In genomic region chr2:2520396-2520795, GRCh38 we compare ENCODE assay signal across 18 cellular contexts.
DNase-seq lines count a peak whose midpoint lies in the region; ATAC-seq and TF ChIP-seq lines count a peak whose summit lies in the region.
"Had no signal": no experiment of that assay in that cellular context is flagged by ENCODE, and none has a peak within 500 bp of the region (broad histone marks: within the 10 kb centered on the region; RNA-seq: fewer than 3 reads in every experiment).

No MANE protein-coding gene starts in this region.

- no peaks in the 10 kb centered on the region for H3K27me3 ChIP-seq in right atrium auricular region
- H3K27me3 ChIP-seq in SK-N-SH (ENCODE audit: insufficient read depth): no peaks in the 10 kb centered on the region
- no peaks in the 10 kb centered on the region for H3K27me3 ChIP-seq in effector memory CD4-positive, alpha-beta T cell (replicated peaks; ENCODE audit: control insufficient read depth, insufficient read depth, low read length, poor library complexity, severe bottlenecking)

- H3K36me3 ChIP-seq in right atrium auricular region (no peaks in the 10 kb centered on the region), SK-N-SH (replicated peaks in 1 of 2; ENCODE audit: control insufficient read depth in 1 of 2, insufficient read depth in 2 of 2, low read length in 1 of 2) (no peaks in the 10 kb centered on the region)
- no peaks in the 10 kb centered on the region for H3K36me3 ChIP-seq in effector memory CD4-positive, alpha-beta T cell (ENCODE audit: control insufficient read depth, insufficient read depth, low read length)

- CTCF ChIA-PET in SK-N-SH (lab: Yijun Ruan, JAX): no interaction called here

- H3K4me3 ChIP-seq in right atrium auricular region (no peak overlapping the region), SK-N-SH (ENCODE audit: low read depth in 2 of 2, low read length in 1 of 2) (no peak overlapping the region)
- no peak overlapping the region for H3K4me3 ChIP-seq in effector memory CD4-positive, alpha-beta T cell (ENCODE audit: insufficient read depth, low read depth, low read length, poor library complexity, severe bottlenecking)

- H4K20me1 ChIP-seq in SK-N-SH (ENCODE audit: insufficient read depth): no peaks in the 10 kb centered on the region

- no peak for TF ChIP-seq RAD21 in SK-N-SH (IDR thresholded peaks at IDR 0.05; ENCODE audit: low read length)

- H3K4me1 ChIP-seq in right atrium auricular region (peaks cover 0 to 5% of the 10 kb centered on the region in 2 donors), SK-N-SH (ENCODE audit: control insufficient read depth in 1 of 2, insufficient read depth in 2 of 2, low read depth in 1 of 2, low read length in 1 of 2) (peaks cover 0 to 17% of the 10 kb centered on the region in 2 experiments; a peak in 1 of 4 replicates)
- H3K4me1 ChIP-seq in effector memory CD4-positive, alpha-beta T cell (ENCODE audit: control insufficient read depth, insufficient read depth, low read length, poor library complexity, severe bottlenecking): no peaks in the 10 kb centered on the region

- no peak overlapping the region for H3K4me2 ChIP-seq in SK-N-SH
- H3K4me2 ChIP-seq: KMS-11 had no signal

- no peaks in the 10 kb centered on the region for H3K79me2 ChIP-seq in SK-N-SH (ENCODE audit: insufficient read depth)

- H3K9me3 ChIP-seq in right atrium auricular region (no peaks in the 10 kb centered on the region), SK-N-SH (no peaks in the 10 kb centered on the region)
- H3K9me3 ChIP-seq in effector memory CD4-positive, alpha-beta T cell (ENCODE audit: control insufficient read depth, low read length): no peaks in the 10 kb centered on the region

- intact Hi-C loops in Right ventricle myocardium inferior (cut with DNase I): no loop called here

- H3F3A ChIP-seq in SK-N-SH (replicated peaks; ENCODE audit: insufficient read depth): no peaks in the 10 kb centered on the region

- peak overlapping the region in 3 of 5 experiments; percentile 55 to 75 (median 59) for H3K4me3 Mint-ChIP-seq in brain
- H3K4me3 Mint-ChIP-seq: CD14-positive monocyte, H9 had no signal

- no peaks in the 10 kb centered on the region for H3K36me3 Mint-ChIP-seq in brain
- H3K36me3 Mint-ChIP-seq: CD14-positive monocyte had no signal

- H3K4me1 Mint-ChIP-seq in brain: peaks cover 77% of the 10 kb centered on the region
- H3K4me1 Mint-ChIP-seq: CD14-positive monocyte had no signal

- H3K27ac ChIP-seq in right atrium auricular region: no peak overlapping the region
- H3K27ac ChIP-seq in SK-N-SH (ENCODE audit: low read depth in 2 of 2, low read length in 1 of 2): no peak overlapping the region
- H3K27ac ChIP-seq in effector memory CD4-positive, alpha-beta T cell (ENCODE audit: insufficient read depth, low read length, poor library complexity, severe bottlenecking): no peak overlapping the region
- H3K27ac ChIP-seq: HL-60, KMS-11 had no signal

- TF ChIP-seq EP300 in SK-N-SH (IDR thresholded peaks at IDR 0.05; ENCODE audit: borderline replicate concordance in 1 of 2, low read depth in 1 of 2, low read length in 1 of 2): no peak

- POLR2A ChIA-PET in SK-N-SH (lab: Yijun Ruan, JAX): no interaction called here

- 65% methylated on average over 8 of the region's 10 CpGs for WGBS in SK-N-SH (ENCODE audit: low lambda C conversion rate)

- DNase-seq in Right ventricle myocardium inferior (ENCODE audit: missing footprints) (no peak), right atrium auricular region (ENCODE audit: low spot score) (no peak), left kidney (ENCODE audit: low read depth, low spot score) (peak; percentile 58), retina (peak; percentile 75), SK-N-SH (no peak), NCI-H1930 (lab: John Stamatoyannopoulos, UW) (no peak)
- DNase-seq in effector memory CD4-positive, alpha-beta T cell: no peak
- DNase-seq: 8988T, DMS79, H9, NCI-H2081, NCI-H226, NCI-H524, RPMI8226 had no signal

- H3K9me3 Mint-ChIP-seq in brain: peaks cover 0 to 12% (median 4%) of the 10 kb centered on the region in 5 experiments
- H3K9me3 Mint-ChIP-seq: H9 had no signal

- TF ChIP-seq CTCF in right atrium auricular region (IDR thresholded peaks at IDR 0.05) (no peak), brain (conservative IDR thresholded peaks at IDR 0.05) (no peak), SK-N-SH (IDR thresholded peaks at IDR 0.05) (no peak)

- peak overlapping the region; percentile 25 to 100 (median 87) for H3K27ac Mint-ChIP-seq in brain
- H3K27ac Mint-ChIP-seq: CD14-positive monocyte had no signal

- peak; percentile 6 for ATAC-seq in Right ventricle myocardium inferior

- H2AFZ ChIP-seq in SK-N-SH (ENCODE audit: low read depth): no peak overlapping the region

- H3K9ac ChIP-seq in SK-N-SH: no peak overlapping the region
- H3K9ac ChIP-seq: KMS-11 had no signal

- H3K9me2 ChIP-seq in SK-N-SH: no peaks in the 10 kb centered on the region

- H3K27me3 Mint-ChIP-seq in brain: no peaks in the 10 kb centered on the region

TF ChIP-seq in SK-N-SH, 30 proteins besides CTCF, POLR2A, EP300 and RAD21:
- TF ChIP-seq SMC3 (IDR thresholded peaks at IDR 0.05; ENCODE audit: low read depth, low read length) (no peak), USF2 (IDR thresholded peaks at IDR 0.05; ENCODE audit: borderline replicate concordance, low read depth, low read length) (no peak), NFIC (IDR thresholded peaks at IDR 0.05; ENCODE audit: borderline replicate concordance) (no peak), CHD2 (IDR thresholded peaks at IDR 0.05; ENCODE audit: low read length, partially characterized antibody) (no peak), RFX5 (IDR thresholded peaks at IDR 0.05; ENCODE audit: low read length) (no peak), MXI1 (IDR thresholded peaks at IDR 0.05; ENCODE audit: low read depth, low read length) (no peak), FOXM1 (IDR thresholded peaks at IDR 0.05; ENCODE audit: low read depth) (no peak), TEAD4 (IDR thresholded peaks at IDR 0.05; ENCODE audit: borderline replicate concordance, insufficient read depth) (no peak), NRF1 (IDR thresholded peaks at IDR 0.05; ENCODE audit: low read depth, low read length) (no peak), ELF1 (IDR thresholded peaks at IDR 0.05) (no peak), RXRA (IDR thresholded peaks at IDR 0.05; ENCODE audit: borderline replicate concordance, low read depth) (no peak), YY1 (IDR thresholded peaks at IDR 0.05; ENCODE audit: low read depth) (no peak), FOXJ3 (CRISPR knock-in tag; IDR thresholded peaks at IDR 0.05) (no peak)
- TF ChIP-seq, protein P1, sequence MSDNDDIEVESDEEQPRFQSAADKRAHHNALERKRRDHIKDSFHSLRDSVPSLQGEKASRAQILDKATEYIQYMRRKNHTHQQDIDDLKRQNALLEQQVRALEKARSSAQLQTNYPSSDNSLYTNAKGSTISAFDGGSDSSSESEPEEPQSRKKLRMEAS (IDR thresholded peaks at IDR 0.05; ENCODE audit: low read depth): no peak
- TF ChIP-seq, protein P2, sequence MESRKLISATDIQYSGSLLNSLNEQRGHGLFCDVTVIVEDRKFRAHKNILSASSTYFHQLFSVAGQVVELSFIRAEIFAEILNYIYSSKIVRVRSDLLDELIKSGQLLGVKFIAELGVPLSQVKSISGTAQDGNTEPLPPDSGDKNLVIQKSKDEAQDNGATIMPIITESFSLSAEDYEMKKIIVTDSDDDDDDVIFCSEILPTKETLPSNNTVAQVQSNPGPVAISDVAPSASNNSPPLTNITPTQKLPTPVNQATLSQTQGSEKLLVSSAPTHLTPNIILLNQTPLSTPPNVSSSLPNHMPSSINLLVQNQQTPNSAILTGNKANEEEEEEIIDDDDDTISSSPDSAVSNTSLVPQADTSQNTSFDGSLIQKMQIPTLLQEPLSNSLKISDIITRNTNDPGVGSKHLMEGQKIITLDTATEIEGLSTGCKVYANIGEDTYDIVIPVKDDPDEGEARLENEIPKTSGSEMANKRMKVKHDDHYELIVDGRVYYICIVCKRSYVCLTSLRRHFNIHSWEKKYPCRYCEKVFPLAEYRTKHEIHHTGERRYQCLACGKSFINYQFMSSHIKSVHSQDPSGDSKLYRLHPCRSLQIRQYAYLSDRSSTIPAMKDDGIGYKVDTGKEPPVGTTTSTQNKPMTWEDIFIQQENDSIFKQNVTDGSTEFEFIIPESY (IDR thresholded peaks at IDR 0.05; ENCODE audit: borderline replicate concordance, low read depth): no peak

Comparison
In these comparisons a context has a peak if more than half of its experiments do, and no peak if none do; other contexts are left out.
1. DNase-seq: peak in left kidney (single experiment) and retina (single experiment); none in Right ventricle myocardium inferior (single experiment), right atrium auricular region (single experiment), SK-N-SH (single experiment), effector memory CD4-positive, alpha-beta T cell (0 of 3) and NCI-H1930 (0 of 2).